In genomic region chr11:76745059-76745376, GRCh38 we compare ENCODE assay signal across 1 cellular context.
TF ChIP-seq lines count a peak whose summit lies in the region.

No MANE protein-coding gene starts in this region.

TF ChIP-seq in HepG2, 621 proteins besides CTCF, POLR2A, EP300 and RAD21:
- TF ChIP-seq SP1 (IDR thresholded peaks at IDR 0.05) (no peak), SP1 (CRISPR knock-in tag; IDR thresholded peaks at IDR 0.05) (no peak), ZNF674 (CRISPR knock-in tag; IDR thresholded peaks at IDR 0.05; ENCODE audit: low read depth) (no peak), EZH2 (conservative IDR thresholded peaks at IDR 0.05; ENCODE audit: low read depth, low read length) (no peak), TRIM22 (IDR thresholded peaks at IDR 0.05) (no peak), ZNF17 (CRISPR knock-in tag; IDR thresholded peaks at IDR 0.05) (no peak), ZBTB8A (CRISPR knock-in tag; IDR thresholded peaks at IDR 0.05; ENCODE audit: borderline replicate concordance, low read depth) (no peak), RARG (CRISPR knock-in tag; IDR thresholded peaks at IDR 0.05; ENCODE audit: low read depth) (no peak), ATF5 (CRISPR knock-in tag; IDR thresholded peaks at IDR 0.05; ENCODE audit: low read depth) (no peak), ZNF292 (CRISPR knock-in tag; IDR thresholded peaks at IDR 0.05; ENCODE audit: borderline replicate concordance, low read depth) (no peak), ZNF263 (CRISPR knock-in tag; IDR thresholded peaks at IDR 0.05) (no peak), ATM (IDR thresholded peaks at IDR 0.05; ENCODE audit: borderline replicate concordance) (no peak), KDM6A (CRISPR knock-in tag; IDR thresholded peaks at IDR 0.05; ENCODE audit: low read depth) (no peak), ZFY (CRISPR knock-in tag; IDR thresholded peaks at IDR 0.05) (no peak), HNF4A (CRISPR knock-in tag; IDR thresholded peaks at IDR 0.05) (no peak), ZFP36 (IDR thresholded peaks at IDR 0.05; ENCODE audit: borderline replicate concordance, low read depth, low read length, partially characterized antibody) (no peak), ZNF639 (CRISPR knock-in tag; conservative IDR thresholded peaks at IDR 0.05) (no peak), PHF8 (CRISPR knock-in tag; IDR thresholded peaks at IDR 0.05) (no peak), NR1H2 (CRISPR knock-in tag; IDR thresholded peaks at IDR 0.05; ENCODE audit: borderline replicate concordance, low read depth) (no peak), ZNF710 (CRISPR knock-in tag; IDR thresholded peaks at IDR 0.05; ENCODE audit: borderline replicate concordance) (no peak), GTF3A (CRISPR knock-in tag; conservative IDR thresholded peaks at IDR 0.05) (no peak)
